8 cellular contexts compared by ENCODE assay signal in the genomic region with DNA sequence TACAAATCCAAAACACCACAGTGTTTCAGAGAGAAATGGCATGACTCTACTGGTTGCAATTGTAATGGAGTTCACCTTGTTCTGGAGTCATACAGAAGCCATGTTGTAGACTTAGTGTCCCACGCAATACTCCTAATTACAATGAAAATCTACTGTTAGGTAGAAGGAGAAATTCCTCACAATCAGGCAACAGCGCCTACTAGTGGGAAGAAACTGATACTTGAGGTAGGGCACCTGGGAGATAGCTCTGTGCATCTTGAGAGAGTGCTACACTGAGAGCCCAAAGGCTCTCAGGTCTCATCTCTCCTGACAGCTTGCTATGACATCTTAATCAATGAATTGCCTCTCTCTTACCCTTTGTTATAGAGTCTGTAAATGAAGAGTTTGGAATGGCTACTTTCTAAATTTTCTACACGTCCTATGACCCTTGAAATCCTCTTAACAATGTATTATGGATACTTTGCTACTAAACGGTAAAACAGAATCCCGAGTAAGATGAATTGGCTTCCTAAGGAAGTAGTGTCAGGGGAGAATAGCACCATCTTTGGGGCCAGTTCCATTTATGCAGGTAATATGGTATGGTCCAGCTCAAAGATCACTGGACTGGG.
DNase-seq lines count a peak whose midpoint lies in the region; TF ChIP-seq lines count a peak whose summit lies in the region.

No MANE protein-coding gene starts in this region.

- H3K4me3 ChIP-seq in esophagus squamous epithelium (no peak overlapping the region), sigmoid colon (no peak overlapping the region)

- no peaks in the 10 kb centered on the region for H3K27me3 Mint-ChIP-seq in activated CD4-positive, alpha-beta memory T cell treated with anti-CD3 and anti-CD28 coated beads for 36 hours

- no peak for TF ChIP-seq EP300 in sigmoid colon (IDR thresholded peaks at IDR 0.05)

- POLR2A ChIA-PET in activated CD4-positive, alpha-beta memory T cell treated with anti-CD3 and anti-CD28 coated beads for 36 hours (lab: Charles Lee) = interaction anchor here (0.5 kb wide), 1 partner anchor 152 kb away, joined by 3 read pairs; no protein-coding TSS in a partner anchor

- H3K4me1 ChIP-seq in esophagus squamous epithelium = peaks cover 0 to 5% (median 0%) of the 10 kb centered on the region in 3 donors
- H3K4me1 ChIP-seq in sigmoid colon = peaks cover 0 to 14% (median 5%) of the 10 kb centered on the region in 4 donors

- H3K36me3 ChIP-seq in esophagus squamous epithelium (no peaks in the 10 kb centered on the region), sigmoid colon (no peaks in the 10 kb centered on the region)

- TF ChIP-seq POLR2A in esophagus squamous epithelium (IDR thresholded peaks at IDR 0.05) = no peak
- no peak for TF ChIP-seq POLR2A in sigmoid colon (IDR thresholded peaks at IDR 0.05)

- H3K27ac ChIP-seq in esophagus squamous epithelium = no peak overlapping the region
- no peak overlapping the region for H3K27ac ChIP-seq in sigmoid colon

- H3K9me3 ChIP-seq in esophagus squamous epithelium = no peaks in the 10 kb centered on the region
- no peaks in the 10 kb centered on the region for H3K9me3 ChIP-seq in sigmoid colon

- no peaks in the 10 kb centered on the region for H3K9me3 Mint-ChIP-seq in activated CD4-positive, alpha-beta memory T cell treated with anti-CD3 and anti-CD28 coated beads for 36 hours

- H3K4me3 Mint-ChIP-seq in activated CD4-positive, alpha-beta memory T cell treated with anti-CD3 and anti-CD28 coated beads for 36 hours = no peak overlapping the region

- DNase-seq in ELF-1 (ENCODE audit: low read depth, low spot score) (peak; percentile 30), KBM-7 (peak; percentile 51), esophagus squamous epithelium (lab: John Stamatoyannopoulos, UW) (no peak), sigmoid colon (no peak), AG08395 (ENCODE audit: low spot score) (no peak)
- DNase-seq in activated CD4-positive, alpha-beta memory T cell treated with anti-CD3 and anti-CD28 coated beads for 36 hours = peak; percentile 56
- DNase-seq in stimulated activated CD4-positive, alpha-beta T cell treated with anti-CD3 and anti-CD28 coated beads, Interleukin-2, amount 100 ng/mL, for 4 hours (ENCODE audit: low read depth) = peak; percentile 52
- no peak for DNase-seq in NK-92 treated with Interleukin-12 subunit alpha and Interleukin-12 subunit beta, amount 100 ng/mL, for 24 hours (lab: John Stamatoyannopoulos, UW)

- intact Hi-C loops in activated CD4-positive, alpha-beta memory T cell treated with anti-CD3 and anti-CD28 coated beads for 36 hours (cut with micrococcal nuclease) = loop anchor here (1.0 kb wide), 1 partner anchor 1007 kb away; no protein-coding TSS in a partner anchor
- intact Hi-C loops in esophagus squamous epithelium (cut with DNase I) = no loop called here
- intact Hi-C loops in sigmoid colon (cut with DNase I) = no loop called here

- peak; percentile 40 to 73 (median 50) for TF ChIP-seq CTCF in esophagus squamous epithelium (IDR thresholded peaks at IDR 0.05)
- no peak for TF ChIP-seq CTCF in sigmoid colon (IDR thresholded peaks at IDR 0.05)

- in situ Hi-C loops in KBM-7 (cut with MboI; ENCODE audit: low pct_unique_long_range_greater_than_20kb, low sequenced_read_pairs) = no loop called here

- H3K4me1 Mint-ChIP-seq in activated CD4-positive, alpha-beta memory T cell treated with anti-CD3 and anti-CD28 coated beads for 36 hours (ENCODE audit: low read depth) = peaks cover 29% of the 10 kb centered on the region

- WGBS in esophagus squamous epithelium, 2 donors = 78 to 94% methylated on average over 5 of the region's 5 CpGs
- 82 to 83% methylated on average over 5 of the region's 5 CpGs for WGBS in sigmoid colon, 2 donors

- H3K36me3 Mint-ChIP-seq in activated CD4-positive, alpha-beta memory T cell treated with anti-CD3 and anti-CD28 coated beads for 36 hours = no peaks in the 10 kb centered on the region

- H3K27ac Mint-ChIP-seq in activated CD4-positive, alpha-beta memory T cell treated with anti-CD3 and anti-CD28 coated beads for 36 hours = no peak overlapping the region

- H3K27me3 ChIP-seq in esophagus squamous epithelium (no peaks in the 10 kb centered on the region), sigmoid colon (no peaks in the 10 kb centered on the region)

- CTCF ChIA-PET in activated CD4-positive, alpha-beta memory T cell treated with anti-CD3 and anti-CD28 coated beads for 36 hours (lab: Charles Lee) = interaction anchor here (0.6 to 4.4 kb wide), 36 partner anchors 9 to 1009 kb away, joined by 3 to 47 read pairs (median 4); no protein-coding TSS in a partner anchor

Comparison
In these comparisons a context has a peak if more than half of its experiments do, and no peak if none do; other contexts are left out.
1. DNase-seq: peak in ELF-1 (single experiment), KBM-7 (single experiment), activated CD4-positive, alpha-beta memory T cell treated with anti-CD3 and anti-CD28 coated beads for 36 hours (single experiment) and stimulated activated CD4-positive, alpha-beta T cell treated with anti-CD3 and anti-CD28 coated beads, Interleukin-2, amount 100 ng/mL, for 4 hours (single experiment); none in esophagus squamous epithelium (single experiment), NK-92 treated with Interleukin-12 subunit alpha and Interleukin-12 subunit beta, amount 100 ng/mL, for 24 hours (single experiment), sigmoid colon (single experiment) and AG08395 (single experiment).
2. CTCF ChIP-seq: peak in esophagus squamous epithelium (6 of 6); none in sigmoid colon (0 of 4).